18 cellular contexts compared by ENCODE assay signal in genomic region chr20:48015943-48016723, GRCh38.
DNase-seq lines count a peak whose midpoint lies in the region; ATAC-seq, FAIRE-seq and TF ChIP-seq lines count a peak whose summit lies in the region.
"Had no signal": no experiment of that assay in that cellular context is flagged by ENCODE, and none has a peak within 500 bp of the region (broad histone marks: within the 10 kb centered on the region; RNA-seq: fewer than 3 reads in every experiment).

No MANE protein-coding gene starts in this region.

- intact Hi-C loops in mammary epithelial cell (cut with micrococcal nuclease) (no loop called here), HepG2 (cut with micrococcal nuclease; ENCODE audit: unreplicated experiment) (no loop called here), vagina (cut with DNase I) (no loop called here)

- FAIRE-seq in HepG2 (lab: Jason Lieb, UNC) = no peak
- FAIRE-seq: TTC549 had no signal

- H3K79me2 ChIP-seq in mammary epithelial cell (ENCODE audit: insufficient read depth, low read length) (no peaks in the 10 kb centered on the region), HepG2 (ENCODE audit: insufficient read depth, low read length) (no peaks in the 10 kb centered on the region)

- H3K4me3 ChIP-seq in mammary epithelial cell (replicated peaks in 1 of 3; ENCODE audit: insufficient read depth in 1 of 3, low read depth in 2 of 3, low read length in 3 of 3) (no peak overlapping the region), HepG2 (replicated peaks in 1 of 3; ENCODE audit: insufficient read depth in 1 of 3, low read depth in 2 of 3, low read length in 3 of 3) (no peak overlapping the region), vagina (no peak overlapping the region)
- H3K4me3 ChIP-seq: lung, PC-9 had no signal

- TF ChIP-seq EP300 in HepG2 (IDR thresholded peaks at IDR 0.05; ENCODE audit: low read depth in 2 of 2, low read length in 2 of 2) (no peak), HepG2 (CRISPR knock-in tag; IDR thresholded peaks at IDR 0.05; ENCODE audit: borderline replicate concordance) (no peak)

- no peak for TF ChIP-seq CTCF in mammary epithelial cell (conservative IDR thresholded peaks at IDR 0.05 in 1 of 2, IDR thresholded peaks at IDR 0.05 in 1 of 2; ENCODE audit: extremely low read depth in 1 of 2, insufficient read depth in 1 of 2, low read depth in 1 of 2, low read length in 2 of 2)
- no peak for TF ChIP-seq CTCF in HepG2 (CRISPR knock-in tag; IDR thresholded peaks at IDR 0.05)
- no peak for TF ChIP-seq CTCF in vagina (IDR thresholded peaks at IDR 0.05)

- TF ChIP-seq POLR2A in HepG2 (IDR thresholded peaks at IDR 0.05; ENCODE audit: insufficient read depth in 1 of 2, low read depth in 2 of 2, low read length in 2 of 2) (no peak), vagina (IDR thresholded peaks at IDR 0.05) (no peak)

- no peak overlapping the region for H3K27ac ChIP-seq in mammary epithelial cell (ENCODE audit: insufficient read depth, low read depth, low read length)
- no peak overlapping the region for H3K27ac ChIP-seq in HepG2 (ENCODE audit: extremely low read length, insufficient read depth, low read length)
- no peak overlapping the region for H3K27ac ChIP-seq in vagina
- H3K27ac ChIP-seq: PC-9 had no signal

- whole genome bisulfite sequencing in mammary epithelial cell (ENCODE audit: low coverage, missing lambda C conversion rate) = 20% methylated on average over 11 of the region's 11 CpGs
- WGBS in HepG2 (ENCODE audit: low lambda C conversion rate) = 25% methylated on average over 11 of the region's 11 CpGs

- TF ChIP-seq RAD21 in HepG2 (CRISPR knock-in tag; IDR thresholded peaks at IDR 0.05) = no peak

- no peaks in the 10 kb centered on the region for H3K4me1 ChIP-seq in mammary epithelial cell (ENCODE audit: insufficient read depth, low read length)
- 0 out of 2 replicates have a peak, but pooled peaks cover 6% of the 10 kb centered on the region for H3K4me1 ChIP-seq in HepG2 (ENCODE audit: insufficient read depth, low read length)
- no peaks in the 10 kb centered on the region for H3K4me1 ChIP-seq in vagina

- ATAC-seq in HepG2 (no peak), HG03108 (IDR thresholded peaks at IDR 0.05; ENCODE audit: unreplicated experiment) (no peak)
- ATAC-seq: naive thymus-derived CD8-positive, alpha-beta T cell had no signal

- DNase-seq in AG08395 (ENCODE audit: low spot score) (peak; percentile 53), HT1080 (ENCODE audit: low read depth) (peak; percentile 13), mammary epithelial cell (peak; percentile 43), HepG2 (ENCODE audit: low spot score) (no peak), DMS153 (lab: John Stamatoyannopoulos, UW) (no peak), NCI-H524 (lab: John Stamatoyannopoulos, UW) (no peak), vagina (ENCODE audit: extremely low spot score in 2 of 2) (no peak)
- DNase-seq: activated CD4-positive, alpha-beta T cell treated with anti-CD3 and anti-CD28 coated beads, Interleukin-2, amount 10 ng/mL, durations not matched to agents 7 days and 5 days; caudate nucleus; COR-L47; HCEC 1CT; immature natural killer cell; naive thymus-derived CD8-positive, alpha-beta T cell; NCI-H748 treated with DMSO at 0.1 percent for 48 hours; PC-9 had no signal

- dilution Hi-C loops in mammary epithelial cell (cut with HindIII; ENCODE audit: low sequenced_read_pairs) = no loop called here

- H4K20me1 ChIP-seq in mammary epithelial cell (ENCODE audit: insufficient read depth, low read length) = no peaks in the 10 kb centered on the region
- H4K20me1 ChIP-seq in HepG2 (ENCODE audit: insufficient read depth, low read length) = no peaks in the 10 kb centered on the region

- peaks cover 7% of the 10 kb centered on the region for H3K9me3 ChIP-seq in mammary epithelial cell (replicated peaks; ENCODE audit: insufficient read depth, low read length)
- peaks cover 16% of the 10 kb centered on the region for H3K9me3 ChIP-seq in HepG2 (ENCODE audit: low read length)
- H3K9me3 ChIP-seq in vagina = peaks cover 9% of the 10 kb centered on the region

- in situ Hi-C loops in mammary epithelial cell (cut with MboI; ENCODE audit: low sequenced_read_pairs in 2 of 2) = loop anchor here in 1 of 2 donors (10.0 kb wide), 1 partner anchor 221 kb away; no protein-coding TSS in a partner anchor
- in situ Hi-C loops in HepG2 (cut with HindIII; ENCODE audit: extremely low pct_ligation_motif_present, low pct_unique_long_range_greater_than_20kb) = no loop called here

- CTCF ChIA-PET in mammary epithelial cell (lab: Charles Lee; ENCODE audit: low non-redundant PET) (no interaction called here), HepG2 (lab: Yijun Ruan, JAX; ENCODE audit: low intra/inter-chr PET ratio, low total read pairs) (no interaction called here)

- POLR2A ChIA-PET in HepG2 (lab: Yijun Ruan, JAX) = no interaction called here

- BruUV-seq in mammary epithelial cell (replicated peaks; lab: Mats Ljungman, UMichigan) (no TSS peak), HepG2 (replicated peaks; lab: Mats Ljungman, UMichigan) (no TSS peak)

- H2AFZ ChIP-seq in mammary epithelial cell (ENCODE audit: low read depth, low read length) (no peak overlapping the region), HepG2 (ENCODE audit: low read length) (no peak overlapping the region)
- H2AFZ ChIP-seq: PC-9 had no signal

- H3K27me3 ChIP-seq in mammary epithelial cell (ENCODE audit: insufficient read depth, low read length) (no peaks in the 10 kb centered on the region), HepG2 (ENCODE audit: control insufficient read depth in 1 of 2, insufficient read depth in 2 of 2, low read length in 2 of 2) (peaks cover 3 to 12% of the 10 kb centered on the region in 2 experiments; a peak in 3 of 5 replicates), vagina (no peaks in the 10 kb centered on the region)

- H3K9ac ChIP-seq in mammary epithelial cell (ENCODE audit: insufficient read depth, low read length) = no peak overlapping the region
- H3K9ac ChIP-seq in HepG2 (ENCODE audit: insufficient read depth, low read depth, low read length) = no peak overlapping the region

- H3K36me3 ChIP-seq in mammary epithelial cell (ENCODE audit: insufficient read depth, low read length) = no peaks in the 10 kb centered on the region
- no peaks in the 10 kb centered on the region for H3K36me3 ChIP-seq in HepG2 (replicated peaks in 1 of 2; ENCODE audit: control insufficient read depth in 1 of 2, insufficient read depth in 2 of 2, low read length in 2 of 2)
- no peaks in the 10 kb centered on the region for H3K36me3 ChIP-seq in vagina

- H3K4me2 ChIP-seq in mammary epithelial cell (ENCODE audit: insufficient read depth, low read depth, low read length) = no peak overlapping the region
- no peak overlapping the region for H3K4me2 ChIP-seq in HepG2 (ENCODE audit: low read depth, low read length)
- H3K4me2 ChIP-seq: PC-9 had no signal

TF ChIP-seq in HepG2, 621 proteins besides CTCF, POLR2A, EP300 and RAD21:
- TF ChIP-seq YEATS2 (CRISPR knock-in tag; IDR thresholded peaks at IDR 0.05; ENCODE audit: borderline replicate concordance) (no peak), ZNF768 (CRISPR knock-in tag; IDR thresholded peaks at IDR 0.05) (0 out of 2 replicates have a peak, but pooled peaks have one; percentile 18)
TF ChIP-seq in HepG2: peak in this region for 1.

Comparison
In these comparisons a context has a peak if more than half of its experiments do, and no peak if none do; other contexts are left out.
1. DNase-seq: peak in AG08395 (single experiment), HT1080 (single experiment) and mammary epithelial cell (single experiment); none in HepG2 (single experiment), DMS153 (single experiment), NCI-H524 (0 of 2) and vagina (0 of 2).